In genomic region chr13:101417043-101417406, GRCh38 we compare ENCODE assay signal across 8 cellular contexts. TPM values are rescaled to one million over a fixed set of nuclear protein-coding genes. Genes with fewer than 3 reads are reported as not detected.
DNase-seq lines count a peak whose midpoint lies in the region; ATAC-seq and TF ChIP-seq lines count a peak whose summit lies in the region.

No MANE protein-coding gene starts in this region.

- no peak overlapping the region for H2AFZ ChIP-seq in neural progenitor cell (replicated peaks)

- H3K27ac ChIP-seq in neural progenitor cell: no peak overlapping the region

- H4K20me1 ChIP-seq in neural progenitor cell (ENCODE audit: low read depth): no peaks in the 10 kb centered on the region

- no peak for ATAC-seq in activated naive CD4-positive, alpha-beta T cell treated with anti-CD3 and anti-CD28 coated beads, Interleukin-2, amount 50 U/mL, for 72 hours
- ATAC-seq in HG02970 (IDR thresholded peaks at IDR 0.05; ENCODE audit: low FRiP score, unreplicated experiment): no peak

- H3K9me3 Mint-ChIP-seq in neural progenitor cell: peaks cover 2% of the 10 kb centered on the region
- no peaks in the 10 kb centered on the region for H3K9me3 Mint-ChIP-seq in activated naive CD4-positive, alpha-beta T cell treated with anti-CD3 and anti-CD28 coated beads, Interleukin-2, amount 50 U/mL, for 72 hours
- no peaks in the 10 kb centered on the region for H3K9me3 Mint-ChIP-seq in activated CD4-positive, alpha-beta memory T cell treated with anti-CD3 and anti-CD28 coated beads, Interleukin-2, amount 10 ng/mL, durations not matched to agents 7 days and 5 days

- no peaks in the 10 kb centered on the region for H3K9me3 ChIP-seq in neural progenitor cell (ENCODE audit: low read depth)

- H3K27ac Mint-ChIP-seq in neural progenitor cell: no peak overlapping the region
- H3K27ac Mint-ChIP-seq in activated naive CD4-positive, alpha-beta T cell treated with anti-CD3 and anti-CD28 coated beads, Interleukin-2, amount 50 U/mL, for 72 hours: no peak overlapping the region
- H3K27ac Mint-ChIP-seq in activated CD4-positive, alpha-beta memory T cell treated with anti-CD3 and anti-CD28 coated beads, Interleukin-2, amount 10 ng/mL, durations not matched to agents 7 days and 5 days: no peak overlapping the region

- CTCF ChIA-PET in activated CD4-positive, alpha-beta memory T cell treated with anti-CD3 and anti-CD28 coated beads, Interleukin-2, amount 10 ng/mL, durations not matched to agents 7 days and 5 days (lab: Charles Lee): no interaction called here

- H3K27me3 ChIP-seq in neural progenitor cell: peaks cover 50% of the 10 kb centered on the region

- H3F3A ChIP-seq in neural progenitor cell (ENCODE audit: low read depth): no peaks in the 10 kb centered on the region

- H3K4me3 Mint-ChIP-seq in neural progenitor cell: peak overlapping the region; percentile 89
- no peak overlapping the region for H3K4me3 Mint-ChIP-seq in activated CD4-positive, alpha-beta memory T cell treated with anti-CD3 and anti-CD28 coated beads, Interleukin-2, amount 10 ng/mL, durations not matched to agents 7 days and 5 days

- peaks cover 21% of the 10 kb centered on the region for H3K27me3 Mint-ChIP-seq in neural progenitor cell (ENCODE audit: insufficient read depth, low read depth)
- H3K27me3 Mint-ChIP-seq in activated CD4-positive, alpha-beta memory T cell treated with anti-CD3 and anti-CD28 coated beads, Interleukin-2, amount 10 ng/mL, durations not matched to agents 7 days and 5 days: peaks cover 36% of the 10 kb centered on the region

- peaks cover 5% of the 10 kb centered on the region for H3K4me1 ChIP-seq in neural progenitor cell

- H3K4me1 Mint-ChIP-seq in neural progenitor cell: no peaks in the 10 kb centered on the region
- H3K4me1 Mint-ChIP-seq in activated CD4-positive, alpha-beta memory T cell treated with anti-CD3 and anti-CD28 coated beads, Interleukin-2, amount 10 ng/mL, durations not matched to agents 7 days and 5 days: no peaks in the 10 kb centered on the region

- DNase-seq in EH (ENCODE audit: low read depth) (peak; percentile 49), NCI-H524 treated with DMSO at 0.1 percent for 48 hours (lab: John Stamatoyannopoulos, UW) (peak; percentile 35), epithelial cell of esophagus (ENCODE audit: low read depth) (peak; percentile 76), neural progenitor cell (ENCODE audit: low spot score) (peak; percentile 9), NCI-H526 treated with DMSO at 0.1 percent for 48 hours (lab: John Stamatoyannopoulos, UW) (no peak)
- DNase-seq in activated naive CD4-positive, alpha-beta T cell treated with anti-CD3 and anti-CD28 coated beads, Interleukin-2, amount 50 U/mL, for 72 hours (ENCODE audit: low spot score in 2 of 2): no peak
- no peak for DNase-seq in activated CD4-positive, alpha-beta memory T cell treated with anti-CD3 and anti-CD28 coated beads, Interleukin-2, amount 10 ng/mL, durations not matched to agents 7 days and 5 days

- no peaks in the 10 kb centered on the region for H3K79me2 ChIP-seq in neural progenitor cell (ENCODE audit: low read depth)

- H3K4me2 ChIP-seq in neural progenitor cell: peak overlapping the region; percentile 88

- TF ChIP-seq CTCF in epithelial cell of esophagus (IDR thresholded peaks at IDR 0.05; ENCODE audit: insufficient read depth, low read depth, low read length, missing control alignments): no peak
- no peak for TF ChIP-seq CTCF in neural progenitor cell (IDR thresholded peaks at IDR 0.05)

- peak overlapping the region; percentile 45 for H3K4me3 ChIP-seq in epithelial cell of esophagus (ENCODE audit: low read length)
- H3K4me3 ChIP-seq in neural progenitor cell: peak overlapping the region; percentile 58

- no peak overlapping the region for H3K9ac ChIP-seq in neural progenitor cell

- no peaks in the 10 kb centered on the region for H3K36me3 ChIP-seq in neural progenitor cell

- H3K36me3 Mint-ChIP-seq in neural progenitor cell: no peaks in the 10 kb centered on the region
- H3K36me3 Mint-ChIP-seq in activated naive CD4-positive, alpha-beta T cell treated with anti-CD3 and anti-CD28 coated beads, Interleukin-2, amount 50 U/mL, for 72 hours: no peaks in the 10 kb centered on the region
- no peaks in the 10 kb centered on the region for H3K36me3 Mint-ChIP-seq in activated CD4-positive, alpha-beta memory T cell treated with anti-CD3 and anti-CD28 coated beads, Interleukin-2, amount 10 ng/mL, durations not matched to agents 7 days and 5 days (ENCODE audit: low read depth)

- POLR2A ChIA-PET in activated CD4-positive, alpha-beta memory T cell treated with anti-CD3 and anti-CD28 coated beads, Interleukin-2, amount 10 ng/mL, durations not matched to agents 7 days and 5 days (lab: Charles Lee): no interaction called here

RNA-seq across cellular contexts. Expression of gene NALCN, which starts 0.7 kb away (rescaled TPM):
- 0.53 and 1.1 TPM in 2 replicates for total RNA-seq in neural progenitor cell (ENCODE audit: low replicate concordance)
- total RNA-seq in activated naive CD4-positive, alpha-beta T cell treated with anti-CD3 and anti-CD28 coated beads, Interleukin-2, amount 50 U/mL, for 72 hours: not detected
- not detected for total RNA-seq in activated CD4-positive, alpha-beta memory T cell treated with anti-CD3 and anti-CD28 coated beads, Interleukin-2, amount 10 ng/mL, durations not matched to agents 7 days and 5 days

RNA-seq across cellular contexts. Expression of gene ITGBL1, which starts 35.5 kb away (rescaled TPM):
- total RNA-seq in neural progenitor cell (ENCODE audit: low replicate concordance): not detected in 2 replicates
- not detected for total RNA-seq in activated naive CD4-positive, alpha-beta T cell treated with anti-CD3 and anti-CD28 coated beads, Interleukin-2, amount 50 U/mL, for 72 hours
- total RNA-seq in activated CD4-positive, alpha-beta memory T cell treated with anti-CD3 and anti-CD28 coated beads, Interleukin-2, amount 10 ng/mL, durations not matched to agents 7 days and 5 days: not detected

Comparison
In these comparisons a context has a peak if more than half of its experiments do, and no peak if none do; other contexts are left out.
1. DNase-seq: peak in EH (single experiment), NCI-H524 treated with DMSO at 0.1 percent for 48 hours (single experiment), epithelial cell of esophagus (single experiment) and neural progenitor cell (single experiment); none in activated naive CD4-positive, alpha-beta T cell treated with anti-CD3 and anti-CD28 coated beads, Interleukin-2, amount 50 U/mL, for 72 hours (0 of 2), activated CD4-positive, alpha-beta memory T cell treated with anti-CD3 and anti-CD28 coated beads, Interleukin-2, amount 10 ng/mL, durations not matched to agents 7 days and 5 days (single experiment) and NCI-H526 treated with DMSO at 0.1 percent for 48 hours (single experiment).